ENCODE assay signal across 20 cellular contexts in genomic region chr10:13837966-13838365, GRCh38.
"Had no signal": no experiment of that assay in that cellular context is flagged by ENCODE, and none has a peak within 500 bp of the region (broad histone marks: within the 10 kb centered on the region; RNA-seq: fewer than 3 reads in every experiment).

No MANE protein-coding gene starts in this region.

- H3K27me3 Mint-ChIP-seq: activated CD4-positive, alpha-beta memory T cell treated with anti-CD3 and anti-CD28 coated beads for 36 hours; activated naive CD8-positive, alpha-beta T cell treated with anti-CD3 and anti-CD28 coated beads for 36 hours had no signal

- DNase-seq: activated B cell treated with CpG ODN at 0.5 μM for 24 hours; activated CD4-positive, alpha-beta memory T cell treated with anti-CD3 and anti-CD28 coated beads for 36 hours; activated CD4-positive, alpha-beta T cell treated with anti-CD3 and anti-CD28 coated beads for 4 hours; activated naive CD4-positive, alpha-beta T cell; activated naive CD8-positive, alpha-beta T cell treated with anti-CD3 and anti-CD28 coated beads for 36 hours; activated T-cell treated with anti-CD3 and anti-CD28 coated beads for 4 hours; central memory CD4-positive, alpha-beta T cell; erythroblast; lower lobe of right lung; natural killer cell; SK-N-SH; stimulated activated CD4-positive, alpha-beta T cell treated with anti-CD3 and anti-CD28 coated beads, Interleukin-12 subunit alpha, Interleukin-12 subunit beta, amount 100 ng/mL, for 4 hours; stimulated activated CD4-positive, alpha-beta T cell treated with anti-CD3 and anti-CD28 coated beads, Interleukin-1b, Interleukin-23, amount 100 ng/mL, for 48 hours; stimulated activated CD8-positive, alpha-beta memory T cell treated with anti-CD3 and anti-CD28 coated beads, Interleukin-4, amount 100 ng/mL, for 48 hours; stimulated activated naive CD4-positive, alpha-beta T cell had no signal

- H3K4me3 ChIP-seq: body of pancreas, lower lobe of right lung, pancreas, tibial nerve had no signal

- H3K9me3 ChIP-seq: body of pancreas, lower lobe of right lung, pancreas, SK-N-SH, tibial nerve had no signal

- H3K27me3 ChIP-seq: body of pancreas, pancreas, tibial nerve had no signal

- H3K9me3 Mint-ChIP-seq: natural killer cell had no signal

- H3K27ac ChIP-seq: lower lobe of right lung had no signal

- H3K36me3 Mint-ChIP-seq: activated CD4-positive, alpha-beta memory T cell treated with anti-CD3 and anti-CD28 coated beads for 36 hours; natural killer cell had no signal

- H3K36me3 ChIP-seq: lower lobe of right lung, pancreas, tibial nerve had no signal

- H3K27ac Mint-ChIP-seq: activated B cell treated with CpG ODN at 0.5 μM for 24 hours; activated CD4-positive, alpha-beta memory T cell treated with anti-CD3 and anti-CD28 coated beads for 36 hours; activated naive CD8-positive, alpha-beta T cell treated with anti-CD3 and anti-CD28 coated beads for 36 hours; activated T-helper 1 cell treated with anti-CD3 and anti-CD28 coated beads, Interleukin-12 subunit alpha, Interleukin-12 subunit beta, Interleukin-2, Interleukin-4 antibody, amounts not matched to agents 30 ng/mL and 10 ng/mL and 1 ng/mL, durations not matched to agents 14 hours and 24 hours and 36 hours; natural killer cell had no signal

- ATAC-seq: natural killer cell had no signal

- H3K4me3 Mint-ChIP-seq: activated B cell treated with CpG ODN at 0.5 μM for 24 hours; activated CD4-positive, alpha-beta memory T cell treated with anti-CD3 and anti-CD28 coated beads for 36 hours; activated naive CD8-positive, alpha-beta T cell treated with anti-CD3 and anti-CD28 coated beads for 36 hours; activated T-helper 1 cell treated with anti-CD3 and anti-CD28 coated beads, Interleukin-12 subunit alpha, Interleukin-12 subunit beta, Interleukin-2, Interleukin-4 antibody, amounts not matched to agents 30 ng/mL and 10 ng/mL and 1 ng/mL, durations not matched to agents 14 hours and 24 hours and 36 hours; natural killer cell had no signal

- FAIRE-seq: endometrium, pancreas had no signal

- H3K4me1 Mint-ChIP-seq: natural killer cell had no signal
